20 cellular contexts compared by ENCODE assay signal in genomic region chr6:39193201-39193791, GRCh38. TPM values are rescaled to one million over a fixed set of nuclear protein-coding genes. Genes with fewer than 3 reads are reported as not detected.
DNase-seq lines count a peak whose midpoint lies in the region; ATAC-seq and TF ChIP-seq lines count a peak whose summit lies in the region.
"Had no signal": no experiment of that assay in that cellular context is flagged by ENCODE, and none has a peak within 500 bp of the region (broad histone marks: within the 10 kb centered on the region; RNA-seq: fewer than 3 reads in every experiment).

No MANE protein-coding gene starts in this region.

- H3K4me1 Mint-ChIP-seq in CD8-positive, alpha-beta T cell (ENCODE audit: low read depth), result peaks cover 4% of the 10 kb centered on the region
- peaks cover 19% of the 10 kb centered on the region for H3K4me1 Mint-ChIP-seq in neural progenitor cell

- peak overlapping the region; percentile 55 for H3K4me2 ChIP-seq in neural progenitor cell
- H3K4me2 ChIP-seq: KMS-11 had no signal

- no peak for TF ChIP-seq CTCF in CD8-positive, alpha-beta T cell (IDR thresholded peaks at IDR 0.05)
- TF ChIP-seq CTCF in neural progenitor cell (IDR thresholded peaks at IDR 0.05), result no peak

- intact Hi-C loops in CD8-positive, alpha-beta T cell (cut with DNase I, micrococcal nuclease), result no loop called here

- no peaks in the 10 kb centered on the region for H4K20me1 ChIP-seq in neural progenitor cell (ENCODE audit: low read depth)

- H3K27ac Mint-ChIP-seq in CD8-positive, alpha-beta T cell, result peak overlapping the region; percentile 41
- peak overlapping the region; percentile 91 for H3K27ac Mint-ChIP-seq in neural progenitor cell

- peaks cover 4% of the 10 kb centered on the region for H3F3A ChIP-seq in neural progenitor cell (ENCODE audit: low read depth)

- H3K36me3 Mint-ChIP-seq in CD8-positive, alpha-beta T cell, result peaks cover 9% of the 10 kb centered on the region
- H3K36me3 Mint-ChIP-seq in neural progenitor cell, result peaks cover 13% of the 10 kb centered on the region

- no peak overlapping the region for H3K4me3 ChIP-seq in CD8-positive, alpha-beta T cell (ENCODE audit: low read depth, low read length)
- no peak overlapping the region for H3K4me3 ChIP-seq in ectodermal cell (ENCODE audit: insufficient read depth, low read depth, low read length)
- no peak overlapping the region for H3K4me3 ChIP-seq in neural progenitor cell
- H3K4me3 ChIP-seq: HAP-1, right lobe of liver had no signal

- no peaks in the 10 kb centered on the region for H3K79me2 ChIP-seq in neural progenitor cell (ENCODE audit: low read depth)

- no peak overlapping the region for H3K4me3 Mint-ChIP-seq in CD8-positive, alpha-beta T cell
- H3K4me3 Mint-ChIP-seq in neural progenitor cell, result no peak overlapping the region
- H3K4me3 Mint-ChIP-seq: stimulated activated naive CD8-positive, alpha-beta T cell treated with anti-CD3 and anti-CD28 coated beads, Interleukin-15, amount 100 ng/mL, for 72 hours had no signal

- H3K27me3 Mint-ChIP-seq in CD8-positive, alpha-beta T cell (ENCODE audit: low read depth), result no peaks in the 10 kb centered on the region
- H3K27me3 Mint-ChIP-seq in neural progenitor cell (ENCODE audit: insufficient read depth, low read depth), result peaks cover 6% of the 10 kb centered on the region
- H3K27me3 Mint-ChIP-seq: stimulated activated naive CD8-positive, alpha-beta T cell treated with anti-CD3 and anti-CD28 coated beads, Interleukin-15, amount 100 ng/mL, for 72 hours had no signal

- no peaks in the 10 kb centered on the region for H3K4me1 ChIP-seq in CD8-positive, alpha-beta T cell (ENCODE audit: insufficient read depth, low read length)
- H3K4me1 ChIP-seq in ectodermal cell (ENCODE audit: control insufficient read depth, insufficient read depth, low read length), result peaks cover 13% of the 10 kb centered on the region
- peaks cover 18% of the 10 kb centered on the region for H3K4me1 ChIP-seq in neural progenitor cell
- H3K4me1 ChIP-seq: HAP-1 had no signal

- H3K9ac ChIP-seq in neural progenitor cell, result no peak overlapping the region
- H3K9ac ChIP-seq: KMS-11 had no signal

- CTCF ChIA-PET in CD8-positive, alpha-beta T cell (lab: Charles Lee), result interaction anchor here (1.3 kb wide), 1 partner anchor 27 kb away, joined by 3 read pairs; no protein-coding TSS in a partner anchor

- no peak overlapping the region for H3K27ac ChIP-seq in CD8-positive, alpha-beta T cell (ENCODE audit: low read depth, low read length)
- H3K27ac ChIP-seq in ectodermal cell (ENCODE audit: insufficient read depth, low read depth, low read length, poor library complexity, severe bottlenecking) (peak overlapping the region; percentile 93), neural progenitor cell (no peak overlapping the region)
- H3K27ac ChIP-seq: KMS-11, right lobe of liver had no signal

- ATAC-seq in CD8-positive, alpha-beta T cell, result no peak
- no peak for ATAC-seq in HG02798 (IDR thresholded peaks at IDR 0.05; ENCODE audit: poor library complexity, unreplicated experiment)
- ATAC-seq: right lobe of liver; stimulated activated naive CD8-positive, alpha-beta T cell treated with anti-CD3 and anti-CD28 coated beads, Interleukin-15, amount 100 ng/mL, for 72 hours had no signal

- POLR2A ChIA-PET in CD8-positive, alpha-beta T cell (lab: Charles Lee), result no interaction called here

- no peaks in the 10 kb centered on the region for H3K9me3 Mint-ChIP-seq in CD8-positive, alpha-beta T cell
- no peaks in the 10 kb centered on the region for H3K9me3 Mint-ChIP-seq in neural progenitor cell
- H3K9me3 Mint-ChIP-seq: stimulated activated naive CD8-positive, alpha-beta T cell treated with anti-CD3 and anti-CD28 coated beads, Interleukin-15, amount 100 ng/mL, for 72 hours had no signal

- H3K9me3 ChIP-seq in CD8-positive, alpha-beta T cell (ENCODE audit: low read length), result no peaks in the 10 kb centered on the region
- H3K9me3 ChIP-seq in ectodermal cell (ENCODE audit: control insufficient read depth, low read length), result no peaks in the 10 kb centered on the region
- H3K9me3 ChIP-seq in neural progenitor cell (ENCODE audit: low read depth), result no peaks in the 10 kb centered on the region
- H3K9me3 ChIP-seq: HAP-1, right lobe of liver had no signal

- DNase-seq in CD8-positive, alpha-beta T cell, result no peak
- DNase-seq in NCI-H82 treated with DMSO at 0.1 percent for 48 hours (lab: John Stamatoyannopoulos, UW; ENCODE audit: unreplicated experiment), result peak; percentile 83
- DNase-seq in neural progenitor cell (ENCODE audit: low spot score), result peak; percentile 76
- no peak for DNase-seq in AG20443 (ENCODE audit: low spot score)
- no peak for DNase-seq in HPDE6-E6E7 (ENCODE audit: extremely low spot score)
- DNase-seq in central memory CD4-positive, alpha-beta T cell, result no peak
- DNase-seq: activated CD4-positive, alpha-beta T cell treated with anti-CD3 and anti-CD28 coated beads, Interleukin-2, amount 50 U/mL, for 1 hour; activated naive CD4-positive, alpha-beta T cell treated with Interleukin-2 at 50 U/mL for 16 hours; NCI-H1092; NCI-H2081; NCI-H524 treated with DMSO at 0.1 percent for 48 hours; OCI-M1; right lobe of liver; stimulated activated naive CD8-positive, alpha-beta T cell treated with anti-CD3 and anti-CD28 coated beads, Interleukin-15, amount 100 ng/mL, for 72 hours; T-helper 9 cell had no signal

- no peaks in the 10 kb centered on the region for H3K27me3 ChIP-seq in CD8-positive, alpha-beta T cell (ENCODE audit: insufficient read depth, low read length)
- no peaks in the 10 kb centered on the region for H3K27me3 ChIP-seq in ectodermal cell (ENCODE audit: control insufficient read depth, insufficient read depth, low read length, poor library complexity, severe bottlenecking)
- H3K27me3 ChIP-seq in neural progenitor cell, result no peaks in the 10 kb centered on the region
- H3K27me3 ChIP-seq: right lobe of liver had no signal

- no peaks in the 10 kb centered on the region for H3K36me3 ChIP-seq in CD8-positive, alpha-beta T cell (ENCODE audit: insufficient read depth, low read length)
- H3K36me3 ChIP-seq in ectodermal cell (ENCODE audit: control insufficient read depth, insufficient read depth, low read length) (peaks cover 17% of the 10 kb centered on the region), neural progenitor cell (no peaks in the 10 kb centered on the region)

- H2AFZ ChIP-seq in neural progenitor cell (replicated peaks), result no peak overlapping the region

- 64 to 75% methylated on average over 2 of the region's 2 CpGs for WGBS in ectodermal cell, 2 experiments

RNA-seq across cellular contexts. Expression of gene KCNK5, which starts 36.0 kb away (rescaled TPM):
- 1 to 10 TPM; 1.2 to 1.5 TPM for total RNA-seq in CD8-positive, alpha-beta T cell
- polyA plus RNA-seq in ectodermal cell (2013, experiment 1 of 4), result 11.6 TPM
- 13.1 TPM for polyA plus RNA-seq in ectodermal cell (2013, experiment 2 of 4)
- polyA plus RNA-seq in ectodermal cell (2013, experiment 3 of 4), result 9.0 TPM
- 8.8 TPM for polyA plus RNA-seq in ectodermal cell (2013, experiment 4 of 4)
- 5.7 and 7.3 TPM in 2 replicates for total RNA-seq in neural progenitor cell (ENCODE audit: low replicate concordance)
- total RNA-seq: chondrocyte had no signal

Comparison
In these comparisons a context has a peak if more than half of its experiments do, and no peak if none do; other contexts are left out.
1. DNase-seq: peak in NCI-H82 treated with DMSO at 0.1 percent for 48 hours (single experiment) and neural progenitor cell (single experiment); none in CD8-positive, alpha-beta T cell (0 of 7), AG20443 (single experiment), HPDE6-E6E7 (single experiment) and central memory CD4-positive, alpha-beta T cell (single experiment).